Comparison of ENCODE assay signal across 18 cellular contexts in the genomic region with DNA sequence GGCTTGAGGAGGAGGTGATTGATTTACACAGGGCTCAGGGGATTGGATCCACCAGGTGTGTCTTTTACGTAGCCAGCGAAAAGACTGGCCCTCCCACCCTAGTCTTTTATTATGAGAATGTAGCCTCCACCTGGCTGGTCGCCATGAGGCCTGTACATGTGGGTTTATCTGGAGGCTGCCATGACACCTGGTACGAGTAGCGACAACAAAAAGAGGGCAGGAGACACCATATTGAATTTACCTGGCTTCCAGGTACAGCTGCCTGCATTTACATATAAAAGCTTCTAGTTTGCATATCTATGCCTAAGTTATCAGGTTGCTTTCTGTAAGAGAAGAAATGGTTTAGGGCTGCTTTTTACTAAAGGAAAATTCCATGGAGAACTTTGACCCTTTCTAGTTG.
DNase-seq lines count a peak whose midpoint lies in the region; FAIRE-seq and TF ChIP-seq lines count a peak whose summit lies in the region.
"Had no signal": no experiment of that assay in that cellular context is flagged by ENCODE, and none has a peak within 500 bp of the region (broad histone marks: within the 10 kb centered on the region; RNA-seq: fewer than 3 reads in every experiment).

No MANE protein-coding gene starts in this region.

- DNase-seq in ELF-1 (ENCODE audit: low read depth, low spot score), result peak; percentile 7
- DNase-seq in H1 (ENCODE audit: low read depth in 1 of 2, low spot score in 2 of 2), result peak in 1 of 2 experiments; percentile 45
- peak; percentile 30 for DNase-seq in iPS DF 4.7 (ENCODE audit: extremely low read depth, low spot score)
- no peak for DNase-seq in NCI-H2029 (lab: John Stamatoyannopoulos, UW)
- no peak for DNase-seq in HT-29 (ENCODE audit: low spot score)
- no peak for DNase-seq in caudate nucleus (lab: John Stamatoyannopoulos, UW)
- DNase-seq in activated CD4-positive, alpha-beta T cell treated with anti-CD3 and anti-CD28 coated beads, Interleukin-2, amount 10 ng/mL, durations not matched to agents 24 days and 14 days, result no peak
- DNase-seq: CD4-positive, alpha-beta memory T cell; DMS153; DMS79; GF-D8; GOT3 had no signal

- peaks cover 11% of the 10 kb centered on the region for H3K4me1 ChIP-seq in HUES6 (ENCODE audit: control insufficient read depth, insufficient read depth, low read length)
- H3K4me1 ChIP-seq in H1 (replicated peaks in 1 of 4; ENCODE audit: control insufficient read depth in 3 of 4, insufficient read depth in 4 of 4, low read length in 3 of 4), result no peaks in the 10 kb centered on the region; a peak in 1 of 7 replicates
- H3K4me1 ChIP-seq: A549, BLaER1, HAP-1 had no signal

- H3K27me3 Mint-ChIP-seq in activated CD4-positive, alpha-beta T cell treated with anti-CD3 and anti-CD28 coated beads, Interleukin-2, amount 10 ng/mL, durations not matched to agents 24 days and 14 days, result no peaks in the 10 kb centered on the region

- CTCF ChIA-PET in H1 (lab: Charles Lee; ENCODE audit: partially characterized antibody), result no interaction called here

- H3K36me3 ChIP-seq in HUES6 (ENCODE audit: control insufficient read depth, insufficient read depth, low read length), result no peaks in the 10 kb centered on the region
- no peaks in the 10 kb centered on the region; a peak in 1 of 8 replicates for H3K36me3 ChIP-seq in H1 (ENCODE audit: control insufficient read depth in 2 of 4, insufficient read depth in 4 of 4, low read length in 3 of 4)
- H3K36me3 ChIP-seq: BLaER1, HAP-1 had no signal

- 0 out of 2 replicates have a peak overlapping the region, but pooled peaks have one; percentile 17 for H2BK20ac ChIP-seq in H1 (ENCODE audit: low read length)

- no peaks in the 10 kb centered on the region for H3K9me3 Mint-ChIP-seq in activated CD4-positive, alpha-beta T cell treated with anti-CD3 and anti-CD28 coated beads, Interleukin-2, amount 10 ng/mL, durations not matched to agents 24 days and 14 days

- POLR2A ChIA-PET in H1 (lab: Charles Lee; ENCODE audit: partially characterized antibody), result no interaction called here

- peak overlapping the region; percentile 35; the same call in 1 of the 2 replicates for H2BK12ac ChIP-seq in H1 (ENCODE audit: low read depth, low read length)

- no peaks in the 10 kb centered on the region for H3K23me2 ChIP-seq in H1 (ENCODE audit: low read depth, low read length)

- no peak overlapping the region for H3K4me3 Mint-ChIP-seq in activated CD4-positive, alpha-beta T cell treated with anti-CD3 and anti-CD28 coated beads, Interleukin-2, amount 10 ng/mL, durations not matched to agents 24 days and 14 days
- H3K4me3 Mint-ChIP-seq: CD14-positive monocyte; CD4-positive, alpha-beta memory T cell had no signal

- H3K27ac Mint-ChIP-seq in activated CD4-positive, alpha-beta T cell treated with anti-CD3 and anti-CD28 coated beads, Interleukin-2, amount 10 ng/mL, durations not matched to agents 24 days and 14 days, result no peak overlapping the region
- H3K27ac Mint-ChIP-seq: CD14-positive monocyte; CD4-positive, alpha-beta memory T cell had no signal

- TF ChIP-seq RAD21 in H1 (IDR thresholded peaks at IDR 0.05 in 1 of 2, conservative IDR thresholded peaks at IDR 0.05 in 1 of 2; ENCODE audit: low read depth in 2 of 2, low read length in 2 of 2), result no peak

- peak overlapping the region; percentile 66 for H2BK5ac ChIP-seq in H1 (ENCODE audit: low read depth, low read length)

- H3K36me3 Mint-ChIP-seq in activated CD4-positive, alpha-beta T cell treated with anti-CD3 and anti-CD28 coated beads, Interleukin-2, amount 10 ng/mL, durations not matched to agents 24 days and 14 days (ENCODE audit: low read depth), result no peaks in the 10 kb centered on the region
- H3K36me3 Mint-ChIP-seq: CD14-positive monocyte; CD4-positive, alpha-beta memory T cell had no signal

- intact Hi-C loops in activated CD4-positive, alpha-beta T cell treated with anti-CD3 and anti-CD28 coated beads, Interleukin-2, amount 10 ng/mL, durations not matched to agents 24 days and 14 days (cut with micrococcal nuclease), result no loop called here

- peak overlapping the region; percentile 90; the same call in 1 of the 2 replicates for H2AFZ ChIP-seq in H1 (ENCODE audit: low read length)

- no peaks in the 10 kb centered on the region for H3K79me2 ChIP-seq in H1 (ENCODE audit: control insufficient read depth in 1 of 2, insufficient read depth in 2 of 2, low read length in 2 of 2)

- H3K18ac ChIP-seq in H1 (ENCODE audit: extremely low read depth, low read length), result peak overlapping the region; percentile 81

- no peaks in the 10 kb centered on the region for H3K4me1 Mint-ChIP-seq in activated CD4-positive, alpha-beta T cell treated with anti-CD3 and anti-CD28 coated beads, Interleukin-2, amount 10 ng/mL, durations not matched to agents 24 days and 14 days
- H3K4me1 Mint-ChIP-seq: CD14-positive monocyte; CD4-positive, alpha-beta memory T cell had no signal

- H3K27ac ChIP-seq in HUES6 (ENCODE audit: low read depth, low read length), result peak overlapping the region; percentile 72
- H3K27ac ChIP-seq in H1 (ENCODE audit: low read depth, low read length), result peak overlapping the region; percentile 32
- no peak overlapping the region for H3K27ac ChIP-seq in caudate nucleus (ENCODE audit: low read depth, low read length)
- H3K27ac ChIP-seq: 22Rv1, A549, BLaER1 had no signal

- TF ChIP-seq CTCF in H1 (IDR thresholded peaks at IDR 0.05; ENCODE audit: control extremely low read depth in 1 of 3, insufficient read depth in 1 of 3, low read depth in 1 of 3, low read length in 3 of 3), result no peak

- peak overlapping the region; percentile 72 for H2BK120ac ChIP-seq in H1 (replicated peaks; ENCODE audit: low read depth, low read length)

- no peak for TF ChIP-seq EP300 in H1 (IDR thresholded peaks at IDR 0.05; ENCODE audit: borderline replicate concordance in 1 of 2, low read depth in 2 of 2, low read length in 2 of 2)

- H4K5ac ChIP-seq in H1 (ENCODE audit: insufficient read length, low read depth, low read length), result peak overlapping the region; percentile 33

- H4K91ac ChIP-seq in H1 (replicated peaks; ENCODE audit: insufficient read length, low read length), result peak overlapping the region; percentile 81

- FAIRE-seq in H1 (lab: Jason Lieb, UNC), result peak; percentile 13
- FAIRE-seq: A549 had no signal

- H3K23ac ChIP-seq in H1 (ENCODE audit: insufficient read length), result no peak overlapping the region

- no peaks in the 10 kb centered on the region for H3K79me1 ChIP-seq in H1 (ENCODE audit: low read depth, low read length)

- H2AK5ac ChIP-seq in H1 (ENCODE audit: low read depth, low read length), result no peak overlapping the region

- no peak overlapping the region for H3K9ac ChIP-seq in HUES6 (ENCODE audit: low read length)
- H3K9ac ChIP-seq in H1 (replicated peaks in 1 of 4; ENCODE audit: extremely low read depth in 1 of 4, low read depth in 3 of 4, low read length in 3 of 4), result no peak overlapping the region
- H3K9ac ChIP-seq: BLaER1 had no signal

- H3K56ac ChIP-seq in H1 (replicated peaks; ENCODE audit: insufficient read length, low read depth, low read length), result no peak overlapping the region

- H3K9me3 ChIP-seq in HUES6 (ENCODE audit: control insufficient read depth, insufficient read depth, low read depth, low read length) (no peaks in the 10 kb centered on the region), H1 (ENCODE audit: insufficient read depth in 2 of 2, low read depth in 1 of 2, low read length in 1 of 2) (no peaks in the 10 kb centered on the region; a peak in 1 of 4 replicates)
- H3K9me3 ChIP-seq: A549, BLaER1, HAP-1 had no signal

- H3K4ac ChIP-seq in H1 (replicated peaks; ENCODE audit: insufficient read length, low read depth, low read length), result no peak overlapping the region

- TF ChIP-seq POLR2A in H1 (IDR thresholded peaks at IDR 0.05; ENCODE audit: control extremely low read depth in 1 of 2, low read depth in 2 of 2, low read length in 2 of 2), result no peak

- no peaks in the 10 kb centered on the region for H3K27me3 ChIP-seq in HUES6 (ENCODE audit: control insufficient read depth, insufficient read depth, low read length)
- no peaks in the 10 kb centered on the region for H3K27me3 ChIP-seq in H1 (replicated peaks in 1 of 4; ENCODE audit: control insufficient read depth in 3 of 4, extremely low read depth in 1 of 4, insufficient read depth in 3 of 4, low read length in 3 of 4)
- H3K27me3 ChIP-seq: BLaER1 had no signal

- H4K20me1 ChIP-seq in H1 (replicated peaks in 1 of 2; ENCODE audit: control insufficient read depth in 1 of 2, insufficient read depth in 2 of 2, low read length in 2 of 2), result no peaks in the 10 kb centered on the region
- H4K20me1 ChIP-seq: BLaER1 had no signal

- 83% methylated on average over 5 of the region's 5 CpGs; no CpG with 5 or more reads in 1 of the 2 experiments for WGBS in H1 (ENCODE audit: extremely low coverage in 1 of 2, insufficient coverage in 1 of 2, insufficient read length in 1 of 2, insufficient replicate concordance in 2 of 2, low coverage in 1 of 2, low lambda C conversion rate in 2 of 2, missing lambda C conversion rate in 1 of 2), 2 experiments

- H3K4me2 ChIP-seq in H1 (ENCODE audit: insufficient read depth in 1 of 2, low read depth in 2 of 2, low read length in 2 of 2), result 0 out of 4 replicates have a peak overlapping the region, but pooled peaks of 1 of the 2 experiments have one; percentile 20
- H3K4me2 ChIP-seq: A549, BLaER1 had no signal

- no peak overlapping the region for H3K14ac ChIP-seq in H1 (ENCODE audit: insufficient read length)

- H2BK15ac ChIP-seq in H1 (ENCODE audit: low read length), result no peak overlapping the region

- H4K8ac ChIP-seq in H1 (ENCODE audit: extremely low read depth, insufficient read depth, low read length), result peak overlapping the region; percentile 94; the same call in 1 of the 2 replicates

- H3K4me3 ChIP-seq in HUES6 (ENCODE audit: low read depth, low read length) (peak overlapping the region; percentile 28; the same call in 1 of the 2 replicates), H1 (ENCODE audit: extremely low read depth in 1 of 4, insufficient read depth in 2 of 4, low read depth in 3 of 4, low read length in 4 of 4) (peak overlapping the region in 1 of 4 experiments; percentile 46; a peak in 1 of 8 replicates)
- H3K4me3 ChIP-seq: A549, BLaER1, HAP-1 had no signal

TF ChIP-seq in H1, 55 proteins besides CTCF, POLR2A, EP300 and RAD21 (continues in another document):
- peak; percentile 97 for TF ChIP-seq YY1 (IDR thresholded peaks at IDR 0.05; ENCODE audit: low read depth, low read length)
- TF ChIP-seq KDM5A (IDR thresholded peaks at IDR 0.05; ENCODE audit: low read length), result no peak
- peak; percentile 68 for TF ChIP-seq TAF1 (IDR thresholded peaks at IDR 0.05; ENCODE audit: low read depth, low read length)
- TF ChIP-seq, protein P1, sequence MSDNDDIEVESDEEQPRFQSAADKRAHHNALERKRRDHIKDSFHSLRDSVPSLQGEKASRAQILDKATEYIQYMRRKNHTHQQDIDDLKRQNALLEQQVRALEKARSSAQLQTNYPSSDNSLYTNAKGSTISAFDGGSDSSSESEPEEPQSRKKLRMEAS (IDR thresholded peaks at IDR 0.05), result peak; percentile 72; the same call in 1 of the 2 replicates
- TF ChIP-seq POU5F1 (IDR thresholded peaks at IDR 0.05; ENCODE audit: low read depth, low read length), result peak; percentile 70
- peak; percentile 74; the same call in 1 of the 2 replicates for TF ChIP-seq SP1 (IDR thresholded peaks at IDR 0.05; ENCODE audit: low read depth, low read length)
- 0 out of 2 replicates have a peak, but pooled peaks have one; percentile 60 for TF ChIP-seq TCF12 (IDR thresholded peaks at IDR 0.05; ENCODE audit: low read depth, low read length)
- no peak for TF ChIP-seq CBX5 (IDR thresholded peaks at IDR 0.05; ENCODE audit: low read depth, low read length)

Comparison
In these comparisons a context has a peak if more than half of its experiments do, and no peak if none do; other contexts are left out.
1. DNase-seq: peak in ELF-1 (single experiment) and iPS DF 4.7 (single experiment); none in NCI-H2029 (single experiment), HT-29 (single experiment), caudate nucleus (0 of 61) and activated CD4-positive, alpha-beta T cell treated with anti-CD3 and anti-CD28 coated beads, Interleukin-2, amount 10 ng/mL, durations not matched to agents 24 days and 14 days (single experiment).